ENCODE assay signal across 8 cellular contexts in the genomic region with DNA sequence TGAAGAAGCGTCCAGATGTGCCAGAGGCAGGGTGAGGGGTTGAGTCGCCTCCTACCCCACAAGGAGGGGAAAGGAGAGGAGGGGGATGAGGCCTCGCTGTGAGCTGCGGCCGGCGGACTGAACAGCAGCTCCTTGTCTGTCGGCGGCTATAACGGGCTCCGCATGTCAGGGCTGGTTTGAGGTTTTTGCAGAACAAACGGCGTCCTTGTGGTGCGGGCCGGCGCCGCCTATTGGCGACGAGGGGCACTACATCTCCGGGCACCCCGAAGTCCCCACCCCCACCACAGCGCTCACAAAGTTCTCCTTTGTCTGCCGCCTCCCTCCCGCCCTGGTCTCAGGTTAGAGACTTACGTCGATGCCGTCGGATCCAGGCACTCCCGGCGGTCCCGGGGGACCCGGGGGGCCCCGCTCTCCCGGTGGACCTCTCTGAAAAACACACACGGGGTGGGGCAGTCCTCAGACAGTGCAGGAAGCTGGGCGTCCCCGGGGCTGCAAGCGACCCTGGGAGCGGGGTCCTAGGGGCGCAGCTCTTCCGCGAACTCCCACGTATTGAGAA. TPM values are rescaled to one million over a fixed set of nuclear protein-coding genes. Genes with fewer than 3 reads are reported as not detected.
DNase-seq lines count a peak whose midpoint lies in the region; ATAC-seq and TF ChIP-seq lines count a peak whose summit lies in the region.

No MANE protein-coding gene starts in this region.

- no peak overlapping the region for H3K27ac ChIP-seq in left lung

- H3K9me3 ChIP-seq in left lung = no peaks in the 10 kb centered on the region

- DNase-seq in GDM1 (lab: John Stamatoyannopoulos, UW) (peak; percentile 73), NCI-H446 (lab: John Stamatoyannopoulos, UW) (peak; percentile 38 to 82), left lung (peak; percentile 88 to 95)
- DNase-seq in activated CD4-positive, alpha-beta T cell treated with anti-CD3 and anti-CD28 coated beads, Interleukin-2, amount 50 U/mL, for 24 hours (ENCODE audit: low read depth in 1 of 2, low spot score in 1 of 2) = peak; percentile 70 to 80
- DNase-seq in stimulated activated CD4-positive, alpha-beta T cell treated with anti-CD3 and anti-CD28 coated beads, Interleukin-1b, Interleukin-23, amount 100 ng/mL, for 4 hours (ENCODE audit: low read depth in 2 of 2) = peak; percentile 77 to 79

- no peaks in the 10 kb centered on the region for H3K9me3 Mint-ChIP-seq in dendritic cell treated with granulocyte-macrophage colony-stimulating factor and Interleukin-4, amounts not matched to agents 40 ng/mL and 50 ng/mL, for 4 days

- peaks cover 51% of the 10 kb centered on the region for H3K27me3 Mint-ChIP-seq in dendritic cell treated with granulocyte-macrophage colony-stimulating factor and Interleukin-4, amounts not matched to agents 40 ng/mL and 50 ng/mL, for 4 days

- peak overlapping the region; percentile 44 for H3K27ac Mint-ChIP-seq in dendritic cell treated with granulocyte-macrophage colony-stimulating factor and Interleukin-4, amounts not matched to agents 40 ng/mL and 50 ng/mL, for 4 days

- peak; percentile 39 for ATAC-seq in HG02884 (IDR thresholded peaks at IDR 0.05; ENCODE audit: unreplicated experiment)
- peak; percentile 94 for ATAC-seq in left lung
- ATAC-seq in HG03520 (IDR thresholded peaks at IDR 0.05; ENCODE audit: unreplicated experiment) = no peak

- intact Hi-C loops in dendritic cell treated with granulocyte-macrophage colony-stimulating factor and Interleukin-4, amounts not matched to agents 40 ng/mL and 50 ng/mL, for 4 days (cut with micrococcal nuclease) = loop anchor here (10.0 kb wide), 1 partner anchor 231 kb away; no protein-coding TSS in a partner anchor
- intact Hi-C loops in left lung (cut with DNase I) = no loop called here

- peak; percentile 95 to 96 for TF ChIP-seq CTCF in left lung (IDR thresholded peaks at IDR 0.05)

- peaks cover 10 to 44% of the 10 kb centered on the region in 2 donors for H3K4me1 ChIP-seq in left lung

- peaks cover 18 to 64% of the 10 kb centered on the region in 2 donors for H3K27me3 ChIP-seq in left lung

- H3K4me1 Mint-ChIP-seq in dendritic cell treated with granulocyte-macrophage colony-stimulating factor and Interleukin-4, amounts not matched to agents 40 ng/mL and 50 ng/mL, for 4 days (ENCODE audit: low read depth) = peaks cover 60% of the 10 kb centered on the region

- H3K36me3 ChIP-seq in left lung = no peaks in the 10 kb centered on the region

- peak overlapping the region; percentile 70 for H3K4me3 Mint-ChIP-seq in dendritic cell treated with granulocyte-macrophage colony-stimulating factor and Interleukin-4, amounts not matched to agents 40 ng/mL and 50 ng/mL, for 4 days

- peak overlapping the region; percentile 27 to 44 for H3K4me3 ChIP-seq in left lung

- no peaks in the 10 kb centered on the region for H3K36me3 Mint-ChIP-seq in dendritic cell treated with granulocyte-macrophage colony-stimulating factor and Interleukin-4, amounts not matched to agents 40 ng/mL and 50 ng/mL, for 4 days (ENCODE audit: low read depth)

RNA-seq across cellular contexts. Expression of a gene that starts 1.8 kb away (rescaled TPM):
- total RNA-seq in left lung = 1 to 10 TPM; 1.1 to 3.4 TPM

RNA-seq across cellular contexts. Expression of a gene that starts 57.3 kb away (rescaled TPM):
- total RNA-seq in left lung = 10 to 100 TPM; 54.5 to 57.2 TPM

RNA-seq across cellular contexts. Expression of a gene that starts 58.2 kb away (rescaled TPM):
- total RNA-seq in left lung = 10 to 100 TPM; 39.8 to 77.3 TPM
